Comparison of ENCODE assay signal across 13 cellular contexts in genomic region chr6:53033764-53034163, GRCh38. TPM values are rescaled to one million over a fixed set of nuclear protein-coding genes. Genes with fewer than 3 reads are reported as not detected.
DNase-seq lines count a peak whose midpoint lies in the region; ATAC-seq, FAIRE-seq and TF ChIP-seq lines count a peak whose summit lies in the region.
"Had no signal": no experiment of that assay in that cellular context is flagged by ENCODE, and none has a peak within 500 bp of the region (broad histone marks: within the 10 kb centered on the region; RNA-seq: fewer than 3 reads in every experiment).

No MANE protein-coding gene starts in this region.

- H3K27ac Mint-ChIP-seq in activated CD4-positive, alpha-beta T cell treated with anti-CD3 and anti-CD28 coated beads, Interleukin-2, amount 10 ng/mL, durations not matched to agents 24 days and 14 days: no peak overlapping the region

- peaks cover 30% of the 10 kb centered on the region for H3K36me3 Mint-ChIP-seq in activated CD4-positive, alpha-beta T cell treated with anti-CD3 and anti-CD28 coated beads, Interleukin-2, amount 10 ng/mL, durations not matched to agents 24 days and 14 days (ENCODE audit: low read depth)

- peaks cover 0 to 70% (median 7%) of the 10 kb centered on the region in 4 donors for H3K36me3 ChIP-seq in sigmoid colon

- H3K27me3 ChIP-seq in sigmoid colon: no peaks in the 10 kb centered on the region
- H3K27me3 ChIP-seq: body of pancreas had no signal

- WGBS in sigmoid colon, 2 donors: 75 to 82% methylated on average over 4 of the region's 4 CpGs

- H3K4me1 Mint-ChIP-seq in activated CD4-positive, alpha-beta T cell treated with anti-CD3 and anti-CD28 coated beads, Interleukin-2, amount 10 ng/mL, durations not matched to agents 24 days and 14 days: peaks cover 2% of the 10 kb centered on the region

- TF ChIP-seq EP300 in sigmoid colon (IDR thresholded peaks at IDR 0.05): no peak

- no peak for FAIRE-seq in RCC 7860 (lab: Jason Lieb, UNC)

- TF ChIP-seq CTCF in choroid plexus epithelial cell (conservative IDR thresholded peaks at IDR 0.05; ENCODE audit: low read depth, low read length): no peak
- TF ChIP-seq CTCF in sigmoid colon (IDR thresholded peaks at IDR 0.05): no peak

- DNase-seq in GM03348 (ENCODE audit: low spot score): peak; percentile 31
- peak; percentile 85 for DNase-seq in choroid plexus epithelial cell (ENCODE audit: low read depth)
- DNase-seq in hepatic stellate cell (ENCODE audit: low spot score): peak; percentile 22
- DNase-seq in sigmoid colon: no peak
- no peak for DNase-seq in RCC 7860 (ENCODE audit: low spot score)
- no peak for DNase-seq in NCI-H526 treated with DMSO at 0.1 percent for 48 hours (lab: John Stamatoyannopoulos, UW)
- no peak for DNase-seq in activated CD4-positive, alpha-beta T cell treated with anti-CD3 and anti-CD28 coated beads, Interleukin-2, amount 10 ng/mL, durations not matched to agents 24 days and 14 days
- DNase-seq: body of pancreas, NCI-H446 had no signal

- ATAC-seq in activated CD4-positive, CD25-positive, alpha-beta regulatory T cell treated with anti-CD3 and anti-CD28 coated beads, Interleukin-2, amount 50 U/mL, for 24 hours: no peak
- ATAC-seq: body of pancreas had no signal

- no peak for TF ChIP-seq POLR2A in sigmoid colon (IDR thresholded peaks at IDR 0.05)

- peak overlapping the region; percentile 50 to 67 (median 65) for H3K27ac ChIP-seq in sigmoid colon
- H3K27ac ChIP-seq: body of pancreas, C4-2B had no signal

- H3K4me3 Mint-ChIP-seq in activated CD4-positive, alpha-beta T cell treated with anti-CD3 and anti-CD28 coated beads, Interleukin-2, amount 10 ng/mL, durations not matched to agents 24 days and 14 days: no peak overlapping the region

- H3K9me3 Mint-ChIP-seq in activated CD4-positive, alpha-beta T cell treated with anti-CD3 and anti-CD28 coated beads, Interleukin-2, amount 10 ng/mL, durations not matched to agents 24 days and 14 days: no peaks in the 10 kb centered on the region

- no peaks in the 10 kb centered on the region for H3K9me3 ChIP-seq in sigmoid colon
- H3K9me3 ChIP-seq: body of pancreas had no signal

- H3K4me1 ChIP-seq in sigmoid colon: peaks cover 0 to 32% (median 24%) of the 10 kb centered on the region in 4 donors
- H3K4me1 ChIP-seq: body of pancreas had no signal

- no peaks in the 10 kb centered on the region for H3K27me3 Mint-ChIP-seq in activated CD4-positive, alpha-beta T cell treated with anti-CD3 and anti-CD28 coated beads, Interleukin-2, amount 10 ng/mL, durations not matched to agents 24 days and 14 days

- H3K4me3 ChIP-seq in choroid plexus epithelial cell (ENCODE audit: low read depth, low read length) (no peak overlapping the region), sigmoid colon (no peak overlapping the region)
- H3K4me3 ChIP-seq: body of pancreas, lung, skin epidermis had no signal

- intact Hi-C loops in sigmoid colon (cut with DNase I): no loop called here
- intact Hi-C loops in activated CD4-positive, alpha-beta T cell treated with anti-CD3 and anti-CD28 coated beads, Interleukin-2, amount 10 ng/mL, durations not matched to agents 24 days and 14 days (cut with micrococcal nuclease): no loop called here

RNA-seq across cellular contexts. Expression of gene CILK1, which starts 27.9 kb away (rescaled TPM):
- total RNA-seq in sigmoid colon: 10 to 100 TPM; 22.4 to 28.8 (median 23.9) TPM
- 1 to 10 TPM; 6.6 to 9.7 (median 7.3) TPM for polyA plus RNA-seq in sigmoid colon
- 10.2 TPM in 2 replicates for total RNA-seq in activated CD4-positive, alpha-beta T cell treated with anti-CD3 and anti-CD28 coated beads, Interleukin-2, amount 10 ng/mL, durations not matched to agents 24 days and 14 days

RNA-seq across cellular contexts. Expression of gene FBXO9, which starts 31.4 kb away (rescaled TPM):
- total RNA-seq in sigmoid colon: 10 to 100 TPM; 41.9 to 63.1 (median 53.0) TPM
- 10 to 100 TPM; 22.4 to 33.8 (median 29.4) TPM for polyA plus RNA-seq in sigmoid colon
- 65.2 and 67.1 TPM in 2 replicates for total RNA-seq in activated CD4-positive, alpha-beta T cell treated with anti-CD3 and anti-CD28 coated beads, Interleukin-2, amount 10 ng/mL, durations not matched to agents 24 days and 14 days

RNA-seq across cellular contexts. Expression of gene GSTA4, which starts 38.7 kb away (rescaled TPM):
- 10 to 100 TPM; 21.0 to 37.0 (median 32.0) TPM for total RNA-seq in sigmoid colon
- polyA plus RNA-seq in sigmoid colon: 10 to 100 TPM; 15.6 to 18.0 (median 16.2) TPM
- total RNA-seq in activated CD4-positive, alpha-beta T cell treated with anti-CD3 and anti-CD28 coated beads, Interleukin-2, amount 10 ng/mL, durations not matched to agents 24 days and 14 days: 28.7 and 32.1 TPM in 2 replicates

Comparison
In these comparisons a context has a peak if more than half of its experiments do, and no peak if none do; other contexts are left out.
1. DNase-seq: peak in GM03348 (single experiment), choroid plexus epithelial cell (single experiment) and hepatic stellate cell (single experiment); none in sigmoid colon (single experiment), RCC 7860 (single experiment), NCI-H526 treated with DMSO at 0.1 percent for 48 hours (single experiment) and activated CD4-positive, alpha-beta T cell treated with anti-CD3 and anti-CD28 coated beads, Interleukin-2, amount 10 ng/mL, durations not matched to agents 24 days and 14 days (single experiment).